25 cellular contexts compared by ENCODE assay signal in genomic region chr7:27418544-27418943, GRCh38.
DNase-seq lines count a peak whose midpoint lies in the region; ATAC-seq, FAIRE-seq and TF ChIP-seq lines count a peak whose summit lies in the region.
"Had no signal": no experiment of that assay in that cellular context is flagged by ENCODE, and none has a peak within 500 bp of the region (broad histone marks: within the 10 kb centered on the region; RNA-seq: fewer than 3 reads in every experiment).

No MANE protein-coding gene starts in this region.

- no peaks in the 10 kb centered on the region for H3K27me3 ChIP-seq in bronchial epithelial cell (ENCODE audit: control insufficient read depth, insufficient read depth, low read length)
- H3K27me3 ChIP-seq: BLaER1 had no signal

- ATAC-seq in GM18873 (IDR thresholded peaks at IDR 0.05; ENCODE audit: low FRiP score, unreplicated experiment): no peak
- ATAC-seq in HG03135 (IDR thresholded peaks at IDR 0.05; ENCODE audit: unreplicated experiment): no peak
- ATAC-seq: Panc1 had no signal

- FAIRE-seq in bronchial epithelial cell (lab: Jason Lieb, UNC): no peak
- FAIRE-seq: A204.1 had no signal

- TF ChIP-seq CTCF in Calu3 (IDR thresholded peaks at IDR 0.05; ENCODE audit: unreplicated experiment) (no peak), bronchial epithelial cell (IDR thresholded peaks at IDR 0.05; ENCODE audit: insufficient read depth, low read length, severe bottlenecking) (no peak)

- peaks cover 2% of the 10 kb centered on the region for H3K9me3 Mint-ChIP-seq in Calu3 (ENCODE audit: low read depth, unreplicated experiment)
- H3K9me3 Mint-ChIP-seq: CD4-positive, alpha-beta T cell; IgD-negative memory B cell had no signal

- no peak overlapping the region for H3K4me3 ChIP-seq in bronchial epithelial cell (ENCODE audit: low read depth, low read length)
- H3K4me3 ChIP-seq: BLaER1, GM23248 had no signal

- peak overlapping the region; percentile 82 for H3K27ac Mint-ChIP-seq in Calu3 (ENCODE audit: unreplicated experiment)
- H3K27ac Mint-ChIP-seq: CD4-positive, alpha-beta T cell; IgD-negative memory B cell had no signal

- peaks cover 6% of the 10 kb centered on the region for H3K36me3 Mint-ChIP-seq in Calu3 (ENCODE audit: insufficient read depth, unreplicated experiment)
- H3K36me3 Mint-ChIP-seq: IgD-negative memory B cell had no signal

- BruUV-seq in Calu3 (replicated peaks; lab: Mats Ljungman, UMichigan): no TSS peak

- CTCF ChIA-PET in Calu3 (lab: Charles Lee): interaction anchor here (1.0 to 1.6 kb wide), 3 partner anchors 8 to 643 kb away, joined by 3 to 5 read pairs (median 4); no protein-coding TSS in a partner anchor

- H3K27me3 Mint-ChIP-seq in Calu3 (ENCODE audit: unreplicated experiment): no peaks in the 10 kb centered on the region

- intact Hi-C loops in Calu3 (cut with micrococcal nuclease; ENCODE audit: unreplicated experiment): no loop called here

- no peak for DNase-seq in Calu3
- peak; percentile 15 for DNase-seq in HT-29 (ENCODE audit: low spot score)
- DNase-seq in bronchial epithelial cell (ENCODE audit: low read depth): peak; percentile 15
- peak; percentile 70 for DNase-seq in kidney tubule cell (ENCODE audit: low spot score)
- no peak for DNase-seq in NCI-H2227 treated with DMSO at 0.1 percent for 48 hours (lab: John Stamatoyannopoulos, UW)
- DNase-seq in 8988T: no peak
- DNase-seq: CD4-positive, alpha-beta T cell; COR-L47; DMS79; GM23248; H7; NCI-H1092 treated with DMSO at 0.1 percent for 48 hours; NCI-H1436 treated with DMSO at 0.1 percent for 48 hours; NCI-H187 treated with DMSO at 0.1 percent for 48 hours; NCI-H2107; NCI-H446 treated with DMSO at 0.1 percent for 48 hours; NCI-H526 treated with DMSO at 0.1 percent for 48 hours; SHP77 treated with DMSO at 0.1 percent for 48 hours; T-helper 1 cell had no signal

- no peaks in the 10 kb centered on the region for H3K36me3 ChIP-seq in bronchial epithelial cell (ENCODE audit: control insufficient read depth, insufficient read depth, low read length)
- H3K36me3 ChIP-seq: BLaER1 had no signal

- peaks cover 44% of the 10 kb centered on the region for H3K4me1 Mint-ChIP-seq in Calu3 (ENCODE audit: low read depth, unreplicated experiment)
- H3K4me1 Mint-ChIP-seq: IgD-negative memory B cell had no signal

- H3K4me3 Mint-ChIP-seq in Calu3 (ENCODE audit: low read depth, unreplicated experiment): peak overlapping the region; percentile 16
- H3K4me3 Mint-ChIP-seq: CD4-positive, alpha-beta T cell; IgD-negative memory B cell had no signal

Comparison
In these comparisons a context has a peak if more than half of its experiments do, and no peak if none do; other contexts are left out.
1. DNase-seq: peak in HT-29 (single experiment), bronchial epithelial cell (single experiment) and kidney tubule cell (single experiment); none in Calu3 (single experiment), NCI-H2227 treated with DMSO at 0.1 percent for 48 hours (single experiment) and 8988T (single experiment).